Comparison of ENCODE assay signal across 25 cellular contexts in the genomic region with DNA sequence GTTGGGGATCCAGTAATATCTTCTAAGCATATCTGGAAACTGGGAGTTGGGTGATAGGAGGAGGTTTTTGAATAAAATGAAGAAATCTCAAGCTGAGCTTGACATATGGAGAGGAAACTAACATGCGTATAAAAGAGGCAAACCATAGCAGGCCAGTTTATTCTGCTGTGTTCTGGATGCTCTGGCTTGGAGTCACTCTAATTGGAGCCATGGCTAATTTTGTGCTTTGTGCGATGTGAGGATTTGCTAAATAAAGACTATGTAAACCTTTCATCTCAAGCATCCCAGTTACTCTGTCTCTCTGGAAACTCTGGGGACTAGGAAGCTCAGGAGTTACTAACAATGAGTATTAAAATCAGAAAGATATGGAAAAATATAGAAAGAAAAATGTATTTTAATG.
DNase-seq lines count a peak whose midpoint lies in the region; ATAC-seq and TF ChIP-seq lines count a peak whose summit lies in the region.
"Had no signal": no experiment of that assay in that cellular context is flagged by ENCODE, and none has a peak within 500 bp of the region (broad histone marks: within the 10 kb centered on the region; RNA-seq: fewer than 3 reads in every experiment).

No MANE protein-coding gene starts in this region.

- CTCF ChIA-PET in activated B cell treated with CpG ODN at 0.5 μM for 24 hours (lab: Charles Lee) = interaction anchor here (1.5 kb wide), 1 partner anchor 194 kb away, joined by 5 read pairs; no protein-coding TSS in a partner anchor

- H3K36me3 Mint-ChIP-seq in activated B cell treated with CpG ODN at 0.5 μM for 24 hours (ENCODE audit: low read depth) (peaks cover 74% of the 10 kb centered on the region), immature natural killer cell (peaks cover 12 to 19% (median 13%) of the 10 kb centered on the region in 3 donors)

- peaks cover 12% of the 10 kb centered on the region for H3K36me3 ChIP-seq in right atrium auricular region
- peaks cover 8% of the 10 kb centered on the region for H3K36me3 ChIP-seq in smooth muscle cell (ENCODE audit: low read depth)
- H3K36me3 ChIP-seq in aorta (ENCODE audit: control insufficient read depth in 1 of 2, insufficient read depth in 2 of 2, low read length in 1 of 2) = no peaks in the 10 kb centered on the region
- H3K36me3 ChIP-seq: prostate gland had no signal

- POLR2A ChIA-PET in activated B cell treated with CpG ODN at 0.5 μM for 24 hours (lab: Charles Lee) = interaction anchor here (0.7 kb wide), 1 partner anchor 175 kb away, joined by 3 read pairs; no protein-coding TSS in a partner anchor

- no peak overlapping the region for H3K4me2 ChIP-seq in smooth muscle cell

- H3K9me3 Mint-ChIP-seq in activated B cell treated with CpG ODN at 0.5 μM for 24 hours = peaks cover 9% of the 10 kb centered on the region
- peaks cover 0 to 2% (median 0%) of the 10 kb centered on the region in 6 donors for H3K9me3 Mint-ChIP-seq in immature natural killer cell

- no peaks in the 10 kb centered on the region for H3F3A ChIP-seq in smooth muscle cell (ENCODE audit: low read depth)

- H3K27me3 Mint-ChIP-seq in activated B cell treated with CpG ODN at 0.5 μM for 24 hours (no peaks in the 10 kb centered on the region), immature natural killer cell (ENCODE audit: low read depth in 3 of 3) (peaks cover 0 to 1% (median 0%) of the 10 kb centered on the region in 3 donors)
- H3K27me3 Mint-ChIP-seq: activated naive CD8-positive, alpha-beta T cell treated with anti-CD3 and anti-CD28 coated beads, Interleukin-2, amount 10 ng/mL, durations not matched to agents 7 days and 5 days; stimulated activated naive B cell treated with anti-CD40 and anti-IgM and Interleukin-4, amounts not matched to agents 10 μg/mL and 1 μg/mL and 100 μg/mL, for 72 hours had no signal

- no peaks in the 10 kb centered on the region for H3K9me3 ChIP-seq in right atrium auricular region
- no peaks in the 10 kb centered on the region for H3K9me3 ChIP-seq in smooth muscle cell (replicated peaks; ENCODE audit: low read depth)
- no peaks in the 10 kb centered on the region for H3K9me3 ChIP-seq in aorta (ENCODE audit: control insufficient read depth, low read length)
- H3K9me3 ChIP-seq: body of pancreas, gastroesophageal sphincter, prostate gland, thoracic aorta had no signal

- no peak overlapping the region for H2AFZ ChIP-seq in smooth muscle cell (ENCODE audit: low read depth)

- peaks cover 55% of the 10 kb centered on the region for H4K20me1 ChIP-seq in smooth muscle cell (ENCODE audit: low read depth)

- no peak overlapping the region for H3K9ac ChIP-seq in smooth muscle cell (ENCODE audit: low read depth)

- H3K27me3 ChIP-seq in right atrium auricular region (no peaks in the 10 kb centered on the region), smooth muscle cell (ENCODE audit: low read depth) (no peaks in the 10 kb centered on the region), aorta (ENCODE audit: control insufficient read depth in 1 of 2, insufficient read depth in 2 of 2, low read length in 1 of 2) (no peaks in the 10 kb centered on the region)
- H3K27me3 ChIP-seq: body of pancreas, gastroesophageal sphincter had no signal

- H3K4me3 Mint-ChIP-seq in activated B cell treated with CpG ODN at 0.5 μM for 24 hours = peak overlapping the region; percentile 19
- H3K4me3 Mint-ChIP-seq in immature natural killer cell = peak overlapping the region in 2 of 5 donors; percentile 8 to 41
- H3K4me3 Mint-ChIP-seq: activated naive CD8-positive, alpha-beta T cell treated with anti-CD3 and anti-CD28 coated beads, Interleukin-2, amount 10 ng/mL, durations not matched to agents 7 days and 5 days; activated T-helper 1 cell treated with anti-CD3 and anti-CD28 coated beads, Interleukin-12 subunit alpha, Interleukin-12 subunit beta, Interleukin-2, Interleukin-4 antibody, amounts not matched to agents 30 ng/mL and 10 ng/mL and 1 ng/mL, durations not matched to agents 14 hours and 24 hours and 36 hours; nephron; stimulated activated naive B cell treated with anti-CD40 and anti-IgM and Interleukin-4, amounts not matched to agents 10 μg/mL and 1 μg/mL and 100 μg/mL, for 72 hours had no signal

- no peak for TF ChIP-seq CTCF in right atrium auricular region (IDR thresholded peaks at IDR 0.05)
- no peak for TF ChIP-seq CTCF in activated B cell treated with CpG ODN at 0.5 μM for 24 hours (IDR thresholded peaks at IDR 0.05)
- TF ChIP-seq CTCF in smooth muscle cell (IDR thresholded peaks at IDR 0.05; ENCODE audit: borderline replicate concordance, insufficient read depth, poor library complexity, severe bottlenecking) = no peak

- H3K27ac ChIP-seq in right atrium auricular region (peak overlapping the region in 1 of 2 donors; percentile 35), smooth muscle cell (ENCODE audit: low read depth) (peak overlapping the region; percentile 13), aorta (ENCODE audit: low read depth in 1 of 2, low read length in 2 of 2) (no peak overlapping the region)
- H3K27ac ChIP-seq: body of pancreas, C4-2B, coronary artery, gastroesophageal sphincter, prostate gland, thoracic aorta had no signal

- no peak for DNase-seq in Right ventricle myocardium superior
- DNase-seq in right atrium auricular region (ENCODE audit: low spot score) = no peak
- DNase-seq in activated B cell treated with CpG ODN at 0.5 μM for 24 hours = no peak
- DNase-seq in immature natural killer cell = no peak
- DNase-seq in smooth muscle cell (lab: John Stamatoyannopoulos, UW; ENCODE audit: unreplicated experiment) = no peak
- no peak for DNase-seq in pons (ENCODE audit: low spot score)
- no peak for DNase-seq in aorta
- DNase-seq in dedifferentiated amniotic fluid mesenchymal stem cell (ENCODE audit: extremely low spot score) = no peak
- DNase-seq: activated naive CD8-positive, alpha-beta T cell treated with anti-CD3 and anti-CD28 coated beads, Interleukin-2, amount 10 ng/mL, durations not matched to agents 7 days and 5 days; body of pancreas; DMS 273 treated with DMSO at 0.1 percent for 48 hours; KBM-7; mammary epithelial cell; MM.1S; NCI-H1436; NCI-H524; stimulated activated CD4-positive, alpha-beta T cell treated with anti-CD3 and anti-CD28 coated beads, Interleukin-2, amount 100 ng/mL, for 24 hours; stimulated activated naive B cell treated with anti-CD40 and anti-IgM and Interleukin-4, amounts not matched to agents 10 μg/mL and 1 μg/mL and 100 μg/mL, for 72 hours had no signal

- H3K79me2 ChIP-seq in smooth muscle cell (ENCODE audit: low read depth) = peaks cover 93% of the 10 kb centered on the region

- intact Hi-C loops in Right ventricle myocardium superior (cut with DNase I) = no loop called here
- intact Hi-C loops in activated B cell treated with CpG ODN at 0.5 μM for 24 hours (cut with micrococcal nuclease) = loop anchor here (2.0 kb wide), 1 partner anchor 15 kb away; no protein-coding TSS in a partner anchor
- intact Hi-C loops in aorta (cut with DNase I) = no loop called here

- ATAC-seq in Right ventricle myocardium superior (ENCODE audit: poor library complexity) (peak; percentile 78), activated B cell treated with CpG ODN at 0.5 μM for 24 hours (ENCODE audit: low read depth) (no peak), aorta (ENCODE audit: low FRiP score) (no peak)
- ATAC-seq: body of pancreas; gastroesophageal sphincter; stimulated activated naive B cell treated with anti-CD40 and anti-IgM and Interleukin-4, amounts not matched to agents 10 μg/mL and 1 μg/mL and 100 μg/mL, for 72 hours had no signal

- H3K27ac Mint-ChIP-seq in activated B cell treated with CpG ODN at 0.5 μM for 24 hours = no peak overlapping the region
- peak overlapping the region in 4 of 6 donors; percentile 20 to 60 (median 36) for H3K27ac Mint-ChIP-seq in immature natural killer cell
- H3K27ac Mint-ChIP-seq: activated naive CD8-positive, alpha-beta T cell treated with anti-CD3 and anti-CD28 coated beads, Interleukin-2, amount 10 ng/mL, durations not matched to agents 7 days and 5 days; activated T-helper 1 cell treated with anti-CD3 and anti-CD28 coated beads, Interleukin-12 subunit alpha, Interleukin-12 subunit beta, Interleukin-2, Interleukin-4 antibody, amounts not matched to agents 30 ng/mL and 10 ng/mL and 1 ng/mL, durations not matched to agents 14 hours and 24 hours and 36 hours; nephron; stimulated activated naive B cell treated with anti-CD40 and anti-IgM and Interleukin-4, amounts not matched to agents 10 μg/mL and 1 μg/mL and 100 μg/mL, for 72 hours had no signal

- H3K4me1 Mint-ChIP-seq in activated B cell treated with CpG ODN at 0.5 μM for 24 hours (peaks cover 48% of the 10 kb centered on the region), immature natural killer cell (peaks cover 66 to 81% of the 10 kb centered on the region in 2 donors)
- H3K4me1 Mint-ChIP-seq: nephron had no signal

- H3K4me3 ChIP-seq in right atrium auricular region (no peak overlapping the region), smooth muscle cell (no peak overlapping the region), aorta (ENCODE audit: low read length in 2 of 2) (no peak overlapping the region)
- H3K4me3 ChIP-seq: body of pancreas, coronary artery, gastroesophageal sphincter, prostate gland, thoracic aorta had no signal

- WGBS in smooth muscle cell (ENCODE audit: low lambda C conversion rate) = 77% methylated on average over 2 of the region's 2 CpGs
- WGBS in aorta, 2 donors = 55 to 56% methylated on average over 2 of the region's 2 CpGs

- peaks cover 0 to 26% of the 10 kb centered on the region in 2 donors for H3K4me1 ChIP-seq in right atrium auricular region
- no peaks in the 10 kb centered on the region for H3K4me1 ChIP-seq in smooth muscle cell (ENCODE audit: low read depth)
- no peaks in the 10 kb centered on the region for H3K4me1 ChIP-seq in aorta (ENCODE audit: control insufficient read depth in 1 of 2, insufficient read depth in 2 of 2, low read length in 2 of 2)
- H3K4me1 ChIP-seq: body of pancreas, prostate gland had no signal
